In genomic region chr12:127570387-127570786, GRCh38 we compare ENCODE assay signal across 29 cellular contexts.
"Had no signal": no experiment of that assay in that cellular context is flagged by ENCODE, and none has a peak within 500 bp of the region (broad histone marks: within the 10 kb centered on the region; RNA-seq: fewer than 3 reads in every experiment).

No MANE protein-coding gene starts in this region.

- H3K9me3 ChIP-seq: lower lobe of right lung, neutrophil, pancreas, prostate gland, thoracic aorta, uterus had no signal

- H3K4me1 Mint-ChIP-seq: immature natural killer cell; naive thymus-derived CD8-positive, alpha-beta T cell had no signal

- H3K36me3 Mint-ChIP-seq: stimulated activated effector memory CD8-positive, alpha-beta T cell treated with anti-CD3 and anti-CD28 coated beads, Interleukin-12 subunit alpha, Interleukin-12 subunit beta, amount 100 ng/mL, for 72 hours; type B pancreatic cell had no signal

- H3K4me3 ChIP-seq: left lung, lower lobe of right lung, pancreas, prostate gland, spleen, suprapubic skin, tibial nerve, uterus had no signal

- H3K36me3 ChIP-seq: left lung, lower lobe of right lung, neutrophil, pancreas, prostate gland, spleen, suprapubic skin, thoracic aorta, tibial nerve, uterus had no signal

- H3K27me3 ChIP-seq: left lung, neutrophil, spleen, suprapubic skin, tibial nerve, uterus had no signal

- H3K27ac ChIP-seq: left lung, lower lobe of right lung, neutrophil, pancreas, prostate gland, spleen, suprapubic skin, tibial nerve, uterus had no signal

- H3K27ac Mint-ChIP-seq: immature natural killer cell; nephron; stimulated activated effector memory CD8-positive, alpha-beta T cell treated with anti-CD3 and anti-CD28 coated beads, Interleukin-12 subunit alpha, Interleukin-12 subunit beta, amount 100 ng/mL, for 72 hours; stimulated activated naive CD8-positive, alpha-beta T cell treated with anti-CD3 and anti-CD28 coated beads, Interleukin-15, Interleukin-2, amounts not matched to agents 100 ng/mL and 50 ng/mL, for 24 hours; type B pancreatic cell had no signal

- H3K9me3 Mint-ChIP-seq: nephron, type B pancreatic cell had no signal

- ATAC-seq: left colon; left lung; lower lobe of right lung; naive thymus-derived CD8-positive, alpha-beta T cell; pancreas; right cardiac atrium; sciatic nerve; stimulated activated effector memory CD8-positive, alpha-beta T cell treated with anti-CD3 and anti-CD28 coated beads, Interleukin-12 subunit alpha, Interleukin-12 subunit beta, amount 100 ng/mL, for 72 hours had no signal

- H3K4me1 ChIP-seq: left lung, lower lobe of right lung, pancreas, prostate gland, spleen, suprapubic skin, tibial nerve, uterus had no signal

- DNase-seq: hypothalamus; immature natural killer cell; kidney; left colon; left lung; lower lobe of right lung; mammary epithelial cell; naive thymus-derived CD8-positive, alpha-beta T cell; occipital lobe; pancreas; posterior cingulate gyrus; retina; small intestine; spleen; stimulated activated CD4-positive, alpha-beta T cell treated with anti-CD3 and anti-CD28 coated beads, Interleukin-4, amount 100 ng/mL, for 24 hours; stimulated activated naive CD4-positive, alpha-beta T cell; uterus had no signal

- H3K27me3 Mint-ChIP-seq: stimulated activated naive CD8-positive, alpha-beta T cell treated with anti-CD3 and anti-CD28 coated beads, Interleukin-15, Interleukin-2, amounts not matched to agents 100 ng/mL and 50 ng/mL, for 24 hours had no signal

- H3K4me3 Mint-ChIP-seq: immature natural killer cell; naive thymus-derived CD8-positive, alpha-beta T cell; nephron; neural crest cell; stimulated activated effector memory CD8-positive, alpha-beta T cell treated with anti-CD3 and anti-CD28 coated beads, Interleukin-12 subunit alpha, Interleukin-12 subunit beta, amount 100 ng/mL, for 72 hours; stimulated activated naive CD8-positive, alpha-beta T cell treated with anti-CD3 and anti-CD28 coated beads, Interleukin-15, Interleukin-2, amounts not matched to agents 100 ng/mL and 50 ng/mL, for 24 hours; type B pancreatic cell had no signal
